ENCODE assay signal across 26 cellular contexts in genomic region chr7:99418260-99418659, GRCh38. TPM values are rescaled to one million over a fixed set of nuclear protein-coding genes. Genes with fewer than 3 reads are reported as not detected.
DNase-seq lines count a peak whose midpoint lies in the region; ATAC-seq, FAIRE-seq and TF ChIP-seq lines count a peak whose summit lies in the region.
"Had no signal": no experiment of that assay in that cellular context is flagged by ENCODE, and none has a peak within 500 bp of the region (broad histone marks: within the 10 kb centered on the region; RNA-seq: fewer than 3 reads in every experiment).

No MANE protein-coding gene starts in this region.

- ATAC-seq in left cardiac atrium, result no peak
- ATAC-seq in HepG2, result peak; percentile 20
- no peak for ATAC-seq in GM19351 (IDR thresholded peaks at IDR 0.05; ENCODE audit: unreplicated experiment)
- ATAC-seq: Right ventricle myocardium inferior had no signal

- H4K20me1 ChIP-seq in HepG2 (ENCODE audit: insufficient read depth, low read length) (0 out of 2 replicates have a peak, but pooled peaks cover 2% of the 10 kb centered on the region), mammary epithelial cell (ENCODE audit: insufficient read depth, low read length) (no peaks in the 10 kb centered on the region)

- CTCF ChIA-PET in RWPE1 (lab: Yijun Ruan, JAX) (interaction anchor here (0.9 kb wide), 1 partner anchor 491 kb away, joined by 3 read pairs; no protein-coding TSS in a partner anchor), HepG2 (lab: Yijun Ruan, JAX; ENCODE audit: low intra/inter-chr PET ratio, low total read pairs) (no interaction called here), mammary epithelial cell (lab: Charles Lee; ENCODE audit: low non-redundant PET) (no interaction called here)

- POLR2A ChIA-PET in RWPE1 (lab: Yijun Ruan, JAX; ENCODE audit: low non-redundant PET), result no interaction called here
- POLR2A ChIA-PET in HepG2 (lab: Yijun Ruan, JAX), result interaction anchor here (1.3 kb wide), 1 partner anchor 9 kb away, joined by 8 read pairs; the partner anchor contains the start of genes BUD31 and PDAP1

- BruUV-seq in HepG2 (replicated peaks; lab: Mats Ljungman, UMichigan), result no TSS peak
- BruUV-seq in mammary epithelial cell (replicated peaks; lab: Mats Ljungman, UMichigan), result no TSS peak

- dilution Hi-C loops in mammary epithelial cell (cut with HindIII; ENCODE audit: low sequenced_read_pairs), result no loop called here

- TF ChIP-seq EP300 in HepG2 (IDR thresholded peaks at IDR 0.05; ENCODE audit: low read depth in 2 of 2, low read length in 2 of 2) (no peak), HepG2 (CRISPR knock-in tag; IDR thresholded peaks at IDR 0.05; ENCODE audit: borderline replicate concordance) (no peak)

- H3K27me3 ChIP-seq in HepG2 (ENCODE audit: control insufficient read depth in 1 of 2, insufficient read depth in 2 of 2, low read length in 2 of 2) (no peaks in the 10 kb centered on the region), mammary epithelial cell (ENCODE audit: insufficient read depth, low read length) (no peaks in the 10 kb centered on the region)
- H3K27me3 ChIP-seq: SJSA1 had no signal

- TF ChIP-seq RAD21 in HepG2 (CRISPR knock-in tag; IDR thresholded peaks at IDR 0.05), result no peak

- H3K9ac ChIP-seq in HepG2 (ENCODE audit: insufficient read depth, low read depth, low read length) (no peak overlapping the region), mammary epithelial cell (ENCODE audit: insufficient read depth, low read length) (no peak overlapping the region)
- H3K9ac ChIP-seq: GM23248 had no signal

- no peaks in the 10 kb centered on the region for H3K79me2 ChIP-seq in HepG2 (ENCODE audit: insufficient read depth, low read length)
- H3K79me2 ChIP-seq in mammary epithelial cell (ENCODE audit: insufficient read depth, low read length), result peaks cover 13% of the 10 kb centered on the region

- H2AFZ ChIP-seq in HepG2 (ENCODE audit: low read length), result no peak overlapping the region
- H2AFZ ChIP-seq in mammary epithelial cell (ENCODE audit: low read depth, low read length), result no peak overlapping the region
- H2AFZ ChIP-seq: GM23248 had no signal

- WGBS in HepG2 (ENCODE audit: low lambda C conversion rate), result 95% methylated on average over 8 of the region's 9 CpGs
- 100% methylated on average over 5 of the region's 9 CpGs for WGBS in mammary epithelial cell (ENCODE audit: low coverage, missing lambda C conversion rate)

- H3K4me2 ChIP-seq in HepG2 (ENCODE audit: low read depth, low read length), result no peak overlapping the region
- H3K4me2 ChIP-seq in mammary epithelial cell (ENCODE audit: insufficient read depth, low read depth, low read length), result no peak overlapping the region

- H3K9me3 ChIP-seq in HepG2 (ENCODE audit: low read length) (no peaks in the 10 kb centered on the region), mammary epithelial cell (replicated peaks; ENCODE audit: insufficient read depth, low read length) (no peaks in the 10 kb centered on the region)
- H3K9me3 ChIP-seq: SJSA1 had no signal

- H3K27ac ChIP-seq in RWPE1 (peak overlapping the region; percentile 14), HepG2 (ENCODE audit: extremely low read length, insufficient read depth, low read length) (no peak overlapping the region), mammary epithelial cell (ENCODE audit: insufficient read depth, low read depth, low read length) (no peak overlapping the region)
- H3K27ac ChIP-seq: C4-2B, GM23248, SJSA1 had no signal

- no peak for FAIRE-seq in HepG2 (lab: Jason Lieb, UNC)
- FAIRE-seq: A204.1, D721Med had no signal

- H3K36me3 ChIP-seq in HepG2 (replicated peaks in 1 of 2; ENCODE audit: control insufficient read depth in 1 of 2, insufficient read depth in 2 of 2, low read length in 2 of 2) (peaks cover 21 to 71% of the 10 kb centered on the region in 2 experiments), mammary epithelial cell (ENCODE audit: insufficient read depth, low read length) (peaks cover 38% of the 10 kb centered on the region)

- TF ChIP-seq POLR2A in HepG2 (IDR thresholded peaks at IDR 0.05; ENCODE audit: insufficient read depth in 1 of 2, low read depth in 2 of 2, low read length in 2 of 2), result no peak

- in situ Hi-C loops in HepG2 (cut with HindIII; ENCODE audit: extremely low pct_ligation_motif_present, low pct_unique_long_range_greater_than_20kb), result no loop called here
- in situ Hi-C loops in mammary epithelial cell (cut with MboI; ENCODE audit: low sequenced_read_pairs in 2 of 2), result no loop called here

- DNase-seq in left cardiac atrium (peak; percentile 13), cardiac septum (ENCODE audit: low spot score) (no peak), RWPE1 (ENCODE audit: low spot score) (no peak), HepG2 (ENCODE audit: low spot score) (no peak), NCI-H1694 treated with DMSO at 0.1 percent for 48 hours (lab: John Stamatoyannopoulos, UW) (no peak), mammary epithelial cell (no peak)
- DNase-seq: CD8-positive, alpha-beta memory T cell; DMS53; EL; GM23248; HCEC 1CT; Karpas-422; MV-4-11; NCI-H1105 treated with DMSO at 0.1 percent for 48 hours; NCI-H2081; NCI-H2171; NCI-H345; NCI-H524; NCI-H774; NK-92 treated with Interleukin-12 subunit alpha and Interleukin-12 subunit beta, amount 100 ng/mL, for 24 hours had no signal

- H3K4me1 ChIP-seq in HepG2 (ENCODE audit: insufficient read depth, low read length) (0 out of 2 replicates have a peak, but pooled peaks cover 12% of the 10 kb centered on the region), mammary epithelial cell (ENCODE audit: insufficient read depth, low read length) (no peaks in the 10 kb centered on the region)
- H3K4me1 ChIP-seq: SJSA1 had no signal

- intact Hi-C loops in left cardiac atrium (cut with DNase I) (no loop called here), cardiac septum (cut with DNase I) (no loop called here), HepG2 (cut with micrococcal nuclease; ENCODE audit: unreplicated experiment) (no loop called here), mammary epithelial cell (cut with micrococcal nuclease) (no loop called here)

- no peak overlapping the region for H3K4me3 ChIP-seq in HepG2 (replicated peaks in 1 of 3; ENCODE audit: insufficient read depth in 1 of 3, low read depth in 2 of 3, low read length in 3 of 3)
- no peak overlapping the region for H3K4me3 ChIP-seq in mammary epithelial cell (replicated peaks in 1 of 3; ENCODE audit: insufficient read depth in 1 of 3, low read depth in 2 of 3, low read length in 3 of 3)
- H3K4me3 ChIP-seq: GM23248, SJSA1 had no signal

- TF ChIP-seq CTCF in RWPE1 (conservative IDR thresholded peaks at IDR 0.05; ENCODE audit: low read depth), result no peak
- TF ChIP-seq CTCF in HepG2 (CRISPR knock-in tag; IDR thresholded peaks at IDR 0.05), result no peak
- no peak for TF ChIP-seq CTCF in mammary epithelial cell (conservative IDR thresholded peaks at IDR 0.05 in 1 of 2, IDR thresholded peaks at IDR 0.05 in 1 of 2; ENCODE audit: extremely low read depth in 1 of 2, insufficient read depth in 1 of 2, low read depth in 1 of 2, low read length in 2 of 2)

RNA-seq across cellular contexts. Expression of gene BUD31, which starts 9.5 kb away (rescaled TPM):
- total RNA-seq in left cardiac atrium (10 to 100 TPM; 44.9 to 51.7 TPM), cardiac septum (46.5 TPM), HepG2 (2016; rRNA removed; fragmentation: Illumina TruSeq; extraction: Trizol) (79.1 and 101 TPM in 2 replicates), mammary epithelial cell (100 to 1,000 TPM in 1 of 2 donors, 10 to 100 TPM in 1; 52.3 to 140 TPM)
- total RNA-seq in HepG2 (2016; cell fraction: cytosol; rRNA removed; fragmentation: Illumina TruSeq; extraction: Trizol; ENCODE audit: low read depth), result 107 and 126 TPM in 2 replicates
- total RNA-seq in HepG2 (2016; cell fraction: insoluble cytoplasmic fraction; rRNA removed; fragmentation: Illumina TruSeq; extraction: Trizol), result 82.3 and 106 TPM in 2 replicates
- 94.8 and 104 TPM in 2 replicates for total RNA-seq in HepG2 (2016; cell fraction: membrane; rRNA removed; fragmentation: Illumina TruSeq; extraction: Trizol)
- total RNA-seq in HepG2 (2016; cell fraction: nucleus; rRNA removed; fragmentation: Illumina TruSeq; extraction: Trizol), result 32.8 and 34.3 TPM in 2 replicates
- polyA plus RNA-seq in HepG2 (2011; rRNA removed) (29.8 and 35.1 TPM in 2 replicates), mammary epithelial cell (59.9 TPM)
- 28.0 and 29.4 TPM in 2 replicates for polyA plus RNA-seq in HepG2 (2011; cell fraction: cytosol; rRNA removed)
- 22.8 and 23.2 TPM in 2 replicates for polyA plus RNA-seq in HepG2 (2011; cell fraction: nucleus; rRNA removed)
- 43.3 and 47.1 TPM in 2 replicates for polyA plus RNA-seq in HepG2 (2012)
- 95.5 and 116 TPM in 2 replicates for polyA plus RNA-seq in HepG2 (2016; cell fraction: cytosol; fragmentation: Illumina TruSeq; extraction: Trizol; ENCODE audit: low read depth)
- 107 and 115 TPM in 2 replicates for polyA plus RNA-seq in HepG2 (2016; cell fraction: insoluble cytoplasmic fraction; fragmentation: Illumina TruSeq; extraction: Trizol; ENCODE audit: low read depth)
- polyA plus RNA-seq in HepG2 (2016; cell fraction: membrane; fragmentation: Illumina TruSeq; extraction: Trizol; ENCODE audit: low read depth), result 80.6 and 97.1 TPM in 2 replicates
- polyA plus RNA-seq in HepG2 (2016; cell fraction: nucleus; fragmentation: Illumina TruSeq; extraction: Trizol; ENCODE audit: insufficient read depth, low read depth), result 49.7 and 51.5 TPM in 2 replicates
- 27.6 and 30.9 TPM in 2 replicates for polyA minus RNA-seq in HepG2 (2011; rRNA and poly(A)+ RNA removed; ENCODE audit: low replicate concordance)
- 16.5 and 20.6 TPM in 2 replicates for polyA minus RNA-seq in HepG2 (2011; cell fraction: cytosol; rRNA and poly(A)+ RNA removed)
- polyA minus RNA-seq in HepG2 (2011; cell fraction: nucleus; rRNA and poly(A)+ RNA removed), result 17.6 and 25.0 TPM in 2 replicates
- polyA minus RNA-seq in mammary epithelial cell, result 26.9 TPM

RNA-seq across cellular contexts. Expression of gene PDAP1, which starts 9.9 kb away (rescaled TPM):
- 10 to 100 TPM; 76.0 to 96.8 TPM for total RNA-seq in left cardiac atrium
- total RNA-seq in cardiac septum, result 95.6 TPM
- total RNA-seq in HepG2 (2016; rRNA removed; fragmentation: Illumina TruSeq; extraction: Trizol), result 95.1 and 100 TPM in 2 replicates
- total RNA-seq in HepG2 (2016; cell fraction: cytosol; rRNA removed; fragmentation: Illumina TruSeq; extraction: Trizol; ENCODE audit: low read depth), result 15.0 and 19.2 TPM in 2 replicates
- total RNA-seq in HepG2 (2016; cell fraction: insoluble cytoplasmic fraction; rRNA removed; fragmentation: Illumina TruSeq; extraction: Trizol), result 90.3 and 105 TPM in 2 replicates
- total RNA-seq in HepG2 (2016; cell fraction: membrane; rRNA removed; fragmentation: Illumina TruSeq; extraction: Trizol), result 52.2 and 52.9 TPM in 2 replicates
- 30.1 and 33.8 TPM in 2 replicates for total RNA-seq in HepG2 (2016; cell fraction: nucleus; rRNA removed; fragmentation: Illumina TruSeq; extraction: Trizol)
- 12.8 and 13.0 TPM in 2 replicates for polyA plus RNA-seq in HepG2 (2011; rRNA removed)
- polyA plus RNA-seq in HepG2 (2011; cell fraction: cytosol; rRNA removed), result 19.6 and 25.2 TPM in 2 replicates
- polyA plus RNA-seq in HepG2 (2011; cell fraction: nucleus; rRNA removed), result 14.1 and 20.3 TPM in 2 replicates
- polyA plus RNA-seq in HepG2 (2012), result 53.9 and 81.7 TPM in 2 replicates
- 38.3 and 39.1 TPM in 2 replicates for polyA plus RNA-seq in HepG2 (2016; cell fraction: cytosol; fragmentation: Illumina TruSeq; extraction: Trizol; ENCODE audit: low read depth)
- polyA plus RNA-seq in HepG2 (2016; cell fraction: insoluble cytoplasmic fraction; fragmentation: Illumina TruSeq; extraction: Trizol; ENCODE audit: low read depth), result 158 and 188 TPM in 2 replicates
- 81.7 and 84.4 TPM in 2 replicates for polyA plus RNA-seq in HepG2 (2016; cell fraction: membrane; fragmentation: Illumina TruSeq; extraction: Trizol; ENCODE audit: low read depth)
- 112 and 119 TPM in 2 replicates for polyA plus RNA-seq in HepG2 (2016; cell fraction: nucleus; fragmentation: Illumina TruSeq; extraction: Trizol; ENCODE audit: insufficient read depth, low read depth)
- polyA minus RNA-seq in HepG2 (2011; rRNA and poly(A)+ RNA removed; ENCODE audit: low replicate concordance), result 11.3 and 20.5 TPM in 2 replicates
- 9.1 and 13.5 TPM in 2 replicates for polyA minus RNA-seq in HepG2 (2011; cell fraction: cytosol; rRNA and poly(A)+ RNA removed)
- 5.4 and 7.5 TPM in 2 replicates for polyA minus RNA-seq in HepG2 (2011; cell fraction: nucleus; rRNA and poly(A)+ RNA removed)
- 100 to 1,000 TPM in 1 of 2 donors, 10 to 100 TPM in 1; 23.0 to 182 TPM for total RNA-seq in mammary epithelial cell
- 60.9 TPM for polyA plus RNA-seq in mammary epithelial cell
- polyA minus RNA-seq in mammary epithelial cell, result 30.6 TPM

RNA-seq across cellular contexts. Expression of gene PTCD1, which starts 20.3 kb away (rescaled TPM):
- total RNA-seq in left cardiac atrium (1 to 10 TPM; 2.6 to 2.8 TPM), cardiac septum (3.4 TPM), HepG2 (2016; rRNA removed; fragmentation: Illumina TruSeq; extraction: Trizol) (4.7 and 8.4 TPM in 2 replicates), mammary epithelial cell (1 to 10 TPM; 7.0 to 7.2 TPM)
- total RNA-seq in HepG2 (2016; cell fraction: cytosol; rRNA removed; fragmentation: Illumina TruSeq; extraction: Trizol; ENCODE audit: low read depth), result 1.1 TPM in 2 replicates
- 6.6 and 6.9 TPM in 2 replicates for total RNA-seq in HepG2 (2016; cell fraction: insoluble cytoplasmic fraction; rRNA removed; fragmentation: Illumina TruSeq; extraction: Trizol)
- 2.7 and 3.1 TPM in 2 replicates for total RNA-seq in HepG2 (2016; cell fraction: membrane; rRNA removed; fragmentation: Illumina TruSeq; extraction: Trizol)
- 5.3 and 7.0 TPM in 2 replicates for total RNA-seq in HepG2 (2016; cell fraction: nucleus; rRNA removed; fragmentation: Illumina TruSeq; extraction: Trizol)
- polyA plus RNA-seq in HepG2 (2011; rRNA removed) (3.0 and 3.4 TPM in 2 replicates), mammary epithelial cell (5.2 TPM)
- 2.6 and 3.5 TPM in 2 replicates for polyA plus RNA-seq in HepG2 (2011; cell fraction: cytosol; rRNA removed)
- 8.7 and 9.3 TPM in 2 replicates for polyA plus RNA-seq in HepG2 (2011; cell fraction: nucleus; rRNA removed)
- polyA plus RNA-seq in HepG2 (2012), result 2.8 and 4.0 TPM in 2 replicates
- polyA plus RNA-seq in HepG2 (2016; cell fraction: cytosol; fragmentation: Illumina TruSeq; extraction: Trizol; ENCODE audit: low read depth), result 0.45 and 0.50 TPM in 2 replicates
- 3.6 and 4.2 TPM in 2 replicates for polyA plus RNA-seq in HepG2 (2016; cell fraction: insoluble cytoplasmic fraction; fragmentation: Illumina TruSeq; extraction: Trizol; ENCODE audit: low read depth)
- 1.1 TPM in 2 replicates for polyA plus RNA-seq in HepG2 (2016; cell fraction: membrane; fragmentation: Illumina TruSeq; extraction: Trizol; ENCODE audit: low read depth)
- polyA plus RNA-seq in HepG2 (2016; cell fraction: nucleus; fragmentation: Illumina TruSeq; extraction: Trizol; ENCODE audit: insufficient read depth, low read depth), result 7.2 and 7.4 TPM in 2 replicates
- polyA minus RNA-seq in HepG2 (2011; rRNA and poly(A)+ RNA removed; ENCODE audit: low replicate concordance), result 4.9 and 6.4 TPM in 2 replicates
- 2.3 and 3.4 TPM in 2 replicates for polyA minus RNA-seq in HepG2 (2011; cell fraction: cytosol; rRNA and poly(A)+ RNA removed)
- 3.3 and 5.2 TPM in 2 replicates for polyA minus RNA-seq in HepG2 (2011; cell fraction: nucleus; rRNA and poly(A)+ RNA removed)
- polyA minus RNA-seq in mammary epithelial cell, result 31.8 TPM

RNA-seq across cellular contexts. Expression of gene CPSF4, which starts 20.5 kb away (rescaled TPM):
- 10 to 100 TPM; 18.2 to 18.8 TPM for total RNA-seq in left cardiac atrium
- total RNA-seq in cardiac septum, result 15.0 TPM
- 44.4 and 49.6 TPM in 2 replicates for total RNA-seq in HepG2 (2016; rRNA removed; fragmentation: Illumina TruSeq; extraction: Trizol)
- 49.0 and 53.5 TPM in 2 replicates for total RNA-seq in HepG2 (2016; cell fraction: cytosol; rRNA removed; fragmentation: Illumina TruSeq; extraction: Trizol; ENCODE audit: low read depth)
- 45.9 and 53.1 TPM in 2 replicates for total RNA-seq in HepG2 (2016; cell fraction: insoluble cytoplasmic fraction; rRNA removed; fragmentation: Illumina TruSeq; extraction: Trizol)
- total RNA-seq in HepG2 (2016; cell fraction: membrane; rRNA removed; fragmentation: Illumina TruSeq; extraction: Trizol), result 79.7 and 79.9 TPM in 2 replicates
- 37.5 and 41.5 TPM in 2 replicates for total RNA-seq in HepG2 (2016; cell fraction: nucleus; rRNA removed; fragmentation: Illumina TruSeq; extraction: Trizol)
- polyA plus RNA-seq in HepG2 (2011; rRNA removed), result 34.1 and 46.9 TPM in 2 replicates
- polyA plus RNA-seq in HepG2 (2011; cell fraction: cytosol; rRNA removed), result 25.3 and 33.9 TPM in 2 replicates
- 91.4 and 98.3 TPM in 2 replicates for polyA plus RNA-seq in HepG2 (2011; cell fraction: nucleus; rRNA removed)
- 20.7 and 21.6 TPM in 2 replicates for polyA plus RNA-seq in HepG2 (2012)
- 59.8 and 60.5 TPM in 2 replicates for polyA plus RNA-seq in HepG2 (2016; cell fraction: cytosol; fragmentation: Illumina TruSeq; extraction: Trizol; ENCODE audit: low read depth)
- 48.9 and 50.6 TPM in 2 replicates for polyA plus RNA-seq in HepG2 (2016; cell fraction: insoluble cytoplasmic fraction; fragmentation: Illumina TruSeq; extraction: Trizol; ENCODE audit: low read depth)
- polyA plus RNA-seq in HepG2 (2016; cell fraction: membrane; fragmentation: Illumina TruSeq; extraction: Trizol; ENCODE audit: low read depth), result 72.4 and 75.2 TPM in 2 replicates
- 101 and 102 TPM in 2 replicates for polyA plus RNA-seq in HepG2 (2016; cell fraction: nucleus; fragmentation: Illumina TruSeq; extraction: Trizol; ENCODE audit: insufficient read depth, low read depth)
- polyA minus RNA-seq in HepG2 (2011; rRNA and poly(A)+ RNA removed; ENCODE audit: low replicate concordance), result 50.0 and 95.3 TPM in 2 replicates
- 12.8 and 13.5 TPM in 2 replicates for polyA minus RNA-seq in HepG2 (2011; cell fraction: cytosol; rRNA and poly(A)+ RNA removed)
- 36.1 and 37.3 TPM in 2 replicates for polyA minus RNA-seq in HepG2 (2011; cell fraction: nucleus; rRNA and poly(A)+ RNA removed)
- total RNA-seq in mammary epithelial cell, result 100 to 1,000 TPM in 1 of 2 donors, 10 to 100 TPM in 1; 60.4 to 107 TPM
- 28.8 TPM for polyA plus RNA-seq in mammary epithelial cell
- polyA minus RNA-seq in mammary epithelial cell, result 38.8 TPM

RNA-seq across cellular contexts. Expression of gene ARPC1B, which starts 43.7 kb away (rescaled TPM):
- total RNA-seq in left cardiac atrium, result 10 to 100 TPM; 71.7 to 88.0 TPM
- total RNA-seq in cardiac septum, result 40.4 TPM
- 89.1 and 92.2 TPM in 2 replicates for total RNA-seq in HepG2 (2016; rRNA removed; fragmentation: Illumina TruSeq; extraction: Trizol)
- total RNA-seq in HepG2 (2016; cell fraction: cytosol; rRNA removed; fragmentation: Illumina TruSeq; extraction: Trizol; ENCODE audit: low read depth), result 177 and 178 TPM in 2 replicates
- 96.5 and 103 TPM in 2 replicates for total RNA-seq in HepG2 (2016; cell fraction: insoluble cytoplasmic fraction; rRNA removed; fragmentation: Illumina TruSeq; extraction: Trizol)
- total RNA-seq in HepG2 (2016; cell fraction: membrane; rRNA removed; fragmentation: Illumina TruSeq; extraction: Trizol), result 193 and 196 TPM in 2 replicates
- total RNA-seq in HepG2 (2016; cell fraction: nucleus; rRNA removed; fragmentation: Illumina TruSeq; extraction: Trizol), result 40.7 and 55.8 TPM in 2 replicates
- 72.9 and 89.3 TPM in 2 replicates for polyA plus RNA-seq in HepG2 (2011; rRNA removed)
- polyA plus RNA-seq in HepG2 (2011; cell fraction: cytosol; rRNA removed), result 96.6 and 133 TPM in 2 replicates
- polyA plus RNA-seq in HepG2 (2011; cell fraction: nucleus; rRNA removed), result 99.1 and 115 TPM in 2 replicates
- polyA plus RNA-seq in HepG2 (2012), result 36.2 and 88.7 TPM in 2 replicates
- 263 and 307 TPM in 2 replicates for polyA plus RNA-seq in HepG2 (2016; cell fraction: cytosol; fragmentation: Illumina TruSeq; extraction: Trizol; ENCODE audit: low read depth)
- 123 and 124 TPM in 2 replicates for polyA plus RNA-seq in HepG2 (2016; cell fraction: insoluble cytoplasmic fraction; fragmentation: Illumina TruSeq; extraction: Trizol; ENCODE audit: low read depth)
- polyA plus RNA-seq in HepG2 (2016; cell fraction: membrane; fragmentation: Illumina TruSeq; extraction: Trizol; ENCODE audit: low read depth), result 224 and 233 TPM in 2 replicates
- polyA plus RNA-seq in HepG2 (2016; cell fraction: nucleus; fragmentation: Illumina TruSeq; extraction: Trizol; ENCODE audit: insufficient read depth, low read depth), result 78.2 and 84.5 TPM in 2 replicates
- 58.7 and 66.9 TPM in 2 replicates for polyA minus RNA-seq in HepG2 (2011; rRNA and poly(A)+ RNA removed; ENCODE audit: low replicate concordance)
- polyA minus RNA-seq in HepG2 (2011; cell fraction: cytosol; rRNA and poly(A)+ RNA removed), result 37.9 and 45.0 TPM in 2 replicates
- polyA minus RNA-seq in HepG2 (2011; cell fraction: nucleus; rRNA and poly(A)+ RNA removed), result 27.1 and 29.6 TPM in 2 replicates
- 100 to 1,000 TPM; 196 to 228 TPM for total RNA-seq in mammary epithelial cell
- 547 TPM for polyA plus RNA-seq in mammary epithelial cell
- polyA minus RNA-seq in mammary epithelial cell, result 215 TPM
